1 cellular context compared by ENCODE assay signal in the genomic region with DNA sequence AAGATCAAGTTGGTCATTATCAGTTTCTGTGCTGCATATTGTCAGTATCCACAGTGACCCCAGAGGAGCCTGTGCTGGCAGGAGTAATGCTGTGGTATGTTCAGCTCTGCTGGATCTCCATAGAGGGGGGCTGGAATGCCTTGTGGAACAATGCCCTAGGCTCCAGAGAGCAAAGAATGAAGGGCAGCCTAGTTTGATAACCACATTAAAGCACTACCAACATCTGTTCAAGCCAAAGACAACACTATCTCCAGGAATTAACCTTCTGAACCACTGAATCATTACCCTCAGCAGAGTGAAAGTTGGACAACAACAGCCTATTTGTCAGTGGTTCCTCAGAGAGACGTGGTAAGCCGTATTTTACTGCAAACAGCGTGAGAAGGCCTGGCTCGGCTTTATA.
TF ChIP-seq lines count a peak whose summit lies in the region.

No MANE protein-coding gene starts in this region.

TF ChIP-seq in IMR-90, 13 proteins besides CTCF, POLR2A, EP300 and RAD21:
- TF ChIP-seq, protein P1, sequence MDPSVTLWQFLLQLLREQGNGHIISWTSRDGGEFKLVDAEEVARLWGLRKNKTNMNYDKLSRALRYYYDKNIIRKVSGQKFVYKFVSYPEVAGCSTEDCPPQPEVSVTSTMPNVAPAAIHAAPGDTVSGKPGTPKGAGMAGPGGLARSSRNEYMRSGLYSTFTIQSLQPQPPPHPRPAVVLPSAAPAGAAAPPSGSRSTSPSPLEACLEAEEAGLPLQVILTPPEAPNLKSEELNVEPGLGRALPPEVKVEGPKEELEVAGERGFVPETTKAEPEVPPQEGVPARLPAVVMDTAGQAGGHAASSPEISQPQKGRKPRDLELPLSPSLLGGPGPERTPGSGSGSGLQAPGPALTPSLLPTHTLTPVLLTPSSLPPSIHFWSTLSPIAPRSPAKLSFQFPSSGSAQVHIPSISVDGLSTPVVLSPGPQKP (IDR thresholded peaks at IDR 0.05; ENCODE audit: borderline replicate concordance, low read depth, low read length), result no peak
- TF ChIP-seq MAFK (IDR thresholded peaks at IDR 0.05; ENCODE audit: low read depth, low read length), result no peak
- TF ChIP-seq, protein P2, sequence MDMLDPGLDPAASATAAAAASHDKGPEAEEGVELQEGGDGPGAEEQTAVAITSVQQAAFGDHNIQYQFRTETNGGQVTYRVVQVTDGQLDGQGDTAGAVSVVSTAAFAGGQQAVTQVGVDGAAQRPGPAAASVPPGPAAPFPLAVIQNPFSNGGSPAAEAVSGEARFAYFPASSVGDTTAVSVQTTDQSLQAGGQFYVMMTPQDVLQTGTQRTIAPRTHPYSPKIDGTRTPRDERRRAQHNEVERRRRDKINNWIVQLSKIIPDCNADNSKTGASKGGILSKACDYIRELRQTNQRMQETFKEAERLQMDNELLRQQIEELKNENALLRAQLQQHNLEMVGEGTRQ (IDR thresholded peaks at IDR 0.05; ENCODE audit: low read depth, low read length), result no peak
- no peak for TF ChIP-seq MAZ (IDR thresholded peaks at IDR 0.05; ENCODE audit: borderline replicate concordance, low read depth, low read length)
- no peak for TF ChIP-seq RCOR1 (IDR thresholded peaks at IDR 0.05; ENCODE audit: insufficient replicate concordance, low read length)
